Comparison of ENCODE assay signal across 8 cellular contexts in genomic region chr1:149792502-149792901, GRCh38. TPM values are rescaled to one million over a fixed set of nuclear protein-coding genes. Genes with fewer than 3 reads are reported as not detected.
DNase-seq lines count a peak whose midpoint lies in the region; ATAC-seq, FAIRE-seq and TF ChIP-seq lines count a peak whose summit lies in the region.
"Not testable (repeated sequence)": the region's sequence is repeated elsewhere in the genome, so short reads cannot be mapped to it uniquely, and the experiment has no call there.

No MANE protein-coding gene starts in this region.

- not testable (repeated sequence) for H3K4me1 ChIP-seq in CD4-positive, CD25-positive, alpha-beta regulatory T cell (ENCODE audit: control insufficient read depth, insufficient read depth, low read length, poor library complexity, severe bottlenecking); endothelial cell of umbilical vein (ENCODE audit: control insufficient read depth, extremely low read depth, insufficient read depth, low read length)

- not testable (repeated sequence) for H3K9me1 ChIP-seq in endothelial cell of umbilical vein (replicated peaks; ENCODE audit: control insufficient read depth, extremely low read depth, insufficient read depth, low read length)

- ATAC-seq in CD4-positive, CD25-positive, alpha-beta regulatory T cell (ENCODE audit: low read depth in 2 of 2), result peak; percentile 84 to 86
- ATAC-seq in GM19467 (IDR thresholded peaks at IDR 0.05; ENCODE audit: unreplicated experiment) (peak; percentile 64), HG03460 (IDR thresholded peaks at IDR 0.05; ENCODE audit: unreplicated experiment) (peak; percentile 64), memory B cell (ENCODE audit: low read depth) (peak; percentile 79)

- H3K9me3 Mint-ChIP-seq in CD4-positive, CD25-positive, alpha-beta regulatory T cell; memory B cell: not testable (repeated sequence)

- peak overlapping the region; percentile 60 for H3K27ac ChIP-seq in CD4-positive, CD25-positive, alpha-beta regulatory T cell (ENCODE audit: insufficient read depth, low read length, poor library complexity, severe bottlenecking)
- H3K27ac ChIP-seq in endothelial cell of umbilical vein (ENCODE audit: insufficient read depth, low read depth, low read length), result not testable (repeated sequence)

- H3K4me2 ChIP-seq in endothelial cell of umbilical vein (ENCODE audit: insufficient read depth, low read length), result not testable (repeated sequence)

- DNase-seq in CD4-positive, CD25-positive, alpha-beta regulatory T cell, result peak; percentile 50 to 72 (median 50)
- DNase-seq in OCI-M1 (lab: John Stamatoyannopoulos, UW) (peak; percentile 76), endothelial cell of umbilical vein (ENCODE audit: low read depth, low spot score) (peak; percentile 10), memory B cell (ENCODE audit: low spot score in 2 of 2) (peak; percentile 70 to 71)
- DNase-seq in activated T-cell treated with anti-CD3 and anti-CD28 coated beads, Interleukin-2, amount 50 U/mL, for 48 hours, result peak; percentile 58 to 75
- DNase-seq in stimulated activated CD4-positive, alpha-beta T cell treated with anti-CD3 and anti-CD28 coated beads, Interleukin-4, amount 100 ng/mL, for 24 hours, result peak; percentile 54

- CTCF ChIA-PET in endothelial cell of umbilical vein (lab: Charles Lee), result not testable (repeated sequence)

- H3K4me3 ChIP-seq in CD4-positive, CD25-positive, alpha-beta regulatory T cell (ENCODE audit: low read depth, low read length), result not testable (repeated sequence)
- peak overlapping the region in 1 of 3 experiments; percentile 52 for H3K4me3 ChIP-seq in endothelial cell of umbilical vein (replicated peaks in 1 of 3; ENCODE audit: insufficient read depth in 1 of 3, low read depth in 1 of 3, low read length in 3 of 3)

- peak overlapping the region; percentile 95 to 98 (median 98) for H3K27ac Mint-ChIP-seq in CD4-positive, CD25-positive, alpha-beta regulatory T cell
- H3K27ac Mint-ChIP-seq in memory B cell, result peak overlapping the region; percentile 95

- not testable (repeated sequence) for H3K9me3 ChIP-seq in CD4-positive, CD25-positive, alpha-beta regulatory T cell (ENCODE audit: control insufficient read depth in 2 of 2, low read length in 2 of 2); endothelial cell of umbilical vein (replicated peaks; ENCODE audit: control insufficient read depth, insufficient read depth, low read length)

- not testable (repeated sequence) for H3K27me3 ChIP-seq in CD4-positive, CD25-positive, alpha-beta regulatory T cell (ENCODE audit: control insufficient read depth, insufficient read depth, low read length); endothelial cell of umbilical vein (ENCODE audit: control insufficient read depth in 2 of 2, insufficient read depth in 2 of 2, low read length in 2 of 2)

- not testable (repeated sequence) for H3K79me2 ChIP-seq in endothelial cell of umbilical vein (ENCODE audit: control insufficient read depth, insufficient read depth, low read length)

- TF ChIP-seq POLR2A in endothelial cell of umbilical vein (IDR thresholded peaks at IDR 0.05; ENCODE audit: low read depth, low read length), result not testable (repeated sequence)

- H4K20me1 ChIP-seq in endothelial cell of umbilical vein (replicated peaks; ENCODE audit: control insufficient read depth, extremely low read depth, insufficient read depth, low read length), result not testable (repeated sequence)

- not testable (repeated sequence) for H3K36me3 ChIP-seq in CD4-positive, CD25-positive, alpha-beta regulatory T cell (ENCODE audit: control insufficient read depth, insufficient read depth, low read length); endothelial cell of umbilical vein (ENCODE audit: control insufficient read depth in 2 of 2, extremely low read depth in 1 of 2, insufficient read depth in 2 of 2, low read length in 2 of 2)

- TF ChIP-seq CTCF in endothelial cell of umbilical vein (IDR thresholded peaks at IDR 0.05; ENCODE audit: extremely low read depth in 1 of 2, insufficient read depth in 1 of 2, low read depth in 1 of 2, low read length in 2 of 2), result peak in 1 of 2 donors; percentile 45

- not testable (repeated sequence) for H3K36me3 Mint-ChIP-seq in CD4-positive, CD25-positive, alpha-beta regulatory T cell; memory B cell

- H3K9ac ChIP-seq in endothelial cell of umbilical vein (replicated peaks; ENCODE audit: extremely low read depth, insufficient read depth, low read length), result not testable (repeated sequence)

- FAIRE-seq in endothelial cell of umbilical vein (lab: Jason Lieb, UNC), result not testable (repeated sequence)

- intact Hi-C loops in endothelial cell of umbilical vein (cut with micrococcal nuclease), result not testable (repeated sequence)

- BruUV-seq in endothelial cell of umbilical vein (replicated peaks; lab: Mats Ljungman, UMichigan), result not testable (repeated sequence)

- POLR2A ChIA-PET in endothelial cell of umbilical vein (lab: Charles Lee), result not testable (repeated sequence)

- peak overlapping the region; percentile 85 to 100 (median 98) for H3K4me3 Mint-ChIP-seq in CD4-positive, CD25-positive, alpha-beta regulatory T cell
- peak overlapping the region; percentile 100 for H3K4me3 Mint-ChIP-seq in memory B cell

- H3K4me1 Mint-ChIP-seq in CD4-positive, CD25-positive, alpha-beta regulatory T cell; memory B cell: not testable (repeated sequence)

- H2AFZ ChIP-seq in endothelial cell of umbilical vein (ENCODE audit: low read depth, low read length), result peak overlapping the region; percentile 51

- dilution Hi-C loops in endothelial cell of umbilical vein (cut with MboI; ENCODE audit: extremely low pct_ligation_motif_present, low sequenced_read_pairs), result not testable (repeated sequence)

- H3K27me3 Mint-ChIP-seq in CD4-positive, CD25-positive, alpha-beta regulatory T cell; memory B cell: not testable (repeated sequence)

RNA-seq across cellular contexts. Expression of gene FCGR1A, which starts 10.0 kb away (rescaled TPM):
- total RNA-seq in CD4-positive, CD25-positive, alpha-beta regulatory T cell, result not detected
- polyA plus RNA-seq in CD4-positive, CD25-positive, alpha-beta regulatory T cell, result not detected
- total RNA-seq in endothelial cell of umbilical vein, result not detected in 2 replicates
- not detected in 2 replicates for polyA plus RNA-seq in endothelial cell of umbilical vein
- polyA plus RNA-seq in endothelial cell of umbilical vein (2011; cell fraction: cytosol; rRNA removed), result not detected in 2 replicates
- not detected in 2 replicates for polyA plus RNA-seq in endothelial cell of umbilical vein (2011; cell fraction: nucleus; rRNA removed)
- not detected in 2 replicates for polyA plus RNA-seq in endothelial cell of umbilical vein (2012)
- not detected in 2 replicates for polyA minus RNA-seq in endothelial cell of umbilical vein
- not detected for polyA minus RNA-seq in endothelial cell of umbilical vein (2011; cell fraction: cytosol; rRNA and poly(A)+ RNA removed)
- not detected in 2 replicates for polyA minus RNA-seq in endothelial cell of umbilical vein (2011; cell fraction: nucleus; rRNA and poly(A)+ RNA removed)

Comparison
In these comparisons a context has a peak if more than half of its experiments do, and no peak if none do; other contexts are left out.
1. DNase-seq: peak in every context shown above with its lines; median percentile 76 in OCI-M1; 70 in memory B cell; 66 in activated T-cell treated with anti-CD3 and anti-CD28 coated beads, Interleukin-2, amount 50 U/mL, for 48 hours; 54 in stimulated activated CD4-positive, alpha-beta T cell treated with anti-CD3 and anti-CD28 coated beads, Interleukin-4, amount 100 ng/mL, for 24 hours; 50 in CD4-positive, CD25-positive, alpha-beta regulatory T cell; 10 in endothelial cell of umbilical vein.